In genomic region chr1:39885516-39885915, GRCh38 we compare ENCODE assay signal across 1 cellular context.
TF ChIP-seq lines count a peak whose summit lies in the region.

No MANE protein-coding gene starts in this region.

TF ChIP-seq in HEK293, 187 proteins besides CTCF, POLR2A, EP300 and RAD21 (continued from another document):
- TF ChIP-seq ZFHX2 (tag by site-specific recombination; conservative IDR thresholded peaks at IDR 0.05), result 0 out of 2 replicates have a peak, but pooled peaks have one; percentile 29
- TF ChIP-seq ZNF112 (tag by site-specific recombination; IDR thresholded peaks at IDR 0.05), result no peak
- no peak for TF ChIP-seq ZNF555 (tag by site-specific recombination; conservative IDR thresholded peaks at IDR 0.05)
- peak; percentile 90 for TF ChIP-seq ZNF121 (tag by site-specific recombination; IDR thresholded peaks at IDR 0.05)
